In genomic region chr2:5563411-5563810, GRCh38 we compare ENCODE assay signal across 36 cellular contexts.
DNase-seq lines count a peak whose midpoint lies in the region; FAIRE-seq and TF ChIP-seq lines count a peak whose summit lies in the region.
"Had no signal": no experiment of that assay in that cellular context is flagged by ENCODE, and none has a peak within 500 bp of the region (broad histone marks: within the 10 kb centered on the region; RNA-seq: fewer than 3 reads in every experiment).

No MANE protein-coding gene starts in this region.

- H2BK15ac ChIP-seq in H1 (ENCODE audit: low read length): no peak overlapping the region
- no peak overlapping the region for H2BK15ac ChIP-seq in neuronal stem cell (ENCODE audit: low read length)

- H3K56ac ChIP-seq in H1 (replicated peaks; ENCODE audit: insufficient read length, low read depth, low read length): no peak overlapping the region

- H3K9ac ChIP-seq in H1 (replicated peaks in 1 of 4; ENCODE audit: extremely low read depth in 1 of 4, low read depth in 3 of 4, low read length in 3 of 4) (no peak overlapping the region), neuronal stem cell (ENCODE audit: low read depth, low read length, poor library complexity) (no peak overlapping the region)
- H3K9ac ChIP-seq: BLaER1; BLaER1 treated with 17β-estradiol and CSF1 and Interleukin-3, amounts not matched to agents 10 nM and 100 nM had no signal

- peak overlapping the region; percentile 3 for H3K27ac Mint-ChIP-seq in nephron progenitor cell
- H3K27ac Mint-ChIP-seq: B cell; CD14-positive monocyte; CD4-positive, alpha-beta T cell; CD4-positive, CD25-positive, alpha-beta regulatory T cell; CD8-positive, alpha-beta T cell had no signal

- H2BK20ac ChIP-seq in H1 (ENCODE audit: low read length): no peak overlapping the region

- H4K20me1 ChIP-seq in H1 (replicated peaks in 1 of 2; ENCODE audit: control insufficient read depth in 1 of 2, insufficient read depth in 2 of 2, low read length in 2 of 2): no peaks in the 10 kb centered on the region
- no peaks in the 10 kb centered on the region for H4K20me1 ChIP-seq in OCI-LY7 (ENCODE audit: insufficient read depth, low read length)
- H4K20me1 ChIP-seq: BLaER1; BLaER1 treated with 17β-estradiol and CSF1 and Interleukin-3, amounts not matched to agents 10 nM and 100 nM had no signal

- intact Hi-C loops in OCI-LY7 (cut with micrococcal nuclease; ENCODE audit: unreplicated experiment): no loop called here

- no peak overlapping the region for H3K4ac ChIP-seq in H1 (replicated peaks; ENCODE audit: insufficient read length, low read depth, low read length)
- no peak overlapping the region for H3K4ac ChIP-seq in neuronal stem cell (ENCODE audit: low read length)

- BruUV-seq in OCI-LY7 (replicated peaks; lab: Mats Ljungman, UMichigan): no TSS peak

- POLR2A ChIA-PET in H1 (lab: Charles Lee; ENCODE audit: partially characterized antibody): no interaction called here
- POLR2A ChIA-PET in OCI-LY7 (lab: Charles Lee): no interaction called here

- no peak overlapping the region for H3K4me3 ChIP-seq in H7 (ENCODE audit: insufficient read depth, low read depth, low read length)
- H3K4me3 ChIP-seq in H1 (ENCODE audit: extremely low read depth in 1 of 4, insufficient read depth in 2 of 4, low read depth in 3 of 4, low read length in 4 of 4): no peak overlapping the region
- H3K4me3 ChIP-seq in neuronal stem cell (ENCODE audit: low read length in 2 of 2): peak overlapping the region in 1 of 2 donors; percentile 42
- H3K4me3 ChIP-seq in OCI-LY7 (ENCODE audit: low read depth, low read length, poor library complexity, severe bottlenecking): no peak overlapping the region
- H3K4me3 ChIP-seq: A549; BLaER1; BLaER1 treated with 17β-estradiol and CSF1 and Interleukin-3, amounts not matched to agents 10 nM and 100 nM had no signal

- H2AFZ ChIP-seq in H1 (ENCODE audit: low read length) (no peak overlapping the region), neuronal stem cell (ENCODE audit: low read length) (no peak overlapping the region), OCI-LY7 (ENCODE audit: low read length) (no peak overlapping the region)

- CTCF ChIA-PET in H1 (lab: Charles Lee; ENCODE audit: partially characterized antibody): no interaction called here
- CTCF ChIA-PET in OCI-LY7 (lab: Charles Lee; ENCODE audit: unreplicated experiment): no interaction called here

- no peaks in the 10 kb centered on the region for H3K79me2 ChIP-seq in H1 (ENCODE audit: control insufficient read depth in 1 of 2, insufficient read depth in 2 of 2, low read length in 2 of 2)
- H3K79me2 ChIP-seq in OCI-LY7 (ENCODE audit: insufficient read depth, low read depth, low read length): no peaks in the 10 kb centered on the region

- no peak overlapping the region for H2BK120ac ChIP-seq in H1 (replicated peaks; ENCODE audit: low read depth, low read length)
- no peak overlapping the region for H2BK120ac ChIP-seq in neuronal stem cell (ENCODE audit: low read depth, low read length)

- H4K91ac ChIP-seq in H1 (replicated peaks; ENCODE audit: insufficient read length, low read length): no peak overlapping the region
- no peak overlapping the region for H4K91ac ChIP-seq in neuronal stem cell (ENCODE audit: low read depth, low read length, poor library complexity)

- no peaks in the 10 kb centered on the region for H3K27me3 ChIP-seq in H7 (ENCODE audit: control insufficient read depth, insufficient read depth, low read length)
- H3K27me3 ChIP-seq in H1 (replicated peaks in 1 of 4; ENCODE audit: control insufficient read depth in 3 of 4, extremely low read depth in 1 of 4, insufficient read depth in 3 of 4, low read length in 3 of 4): no peaks in the 10 kb centered on the region
- no peaks in the 10 kb centered on the region for H3K27me3 ChIP-seq in neuronal stem cell (ENCODE audit: control insufficient read depth in 3 of 3, insufficient read depth in 3 of 3, low read depth in 1 of 3, low read length in 3 of 3)
- H3K27me3 ChIP-seq: BE2C; BLaER1; BLaER1 treated with 17β-estradiol and CSF1 and Interleukin-3, amounts not matched to agents 10 nM and 100 nM had no signal

- H3K4me2 ChIP-seq in H1 (ENCODE audit: insufficient read depth in 1 of 2, low read depth in 2 of 2, low read length in 2 of 2) (no peak overlapping the region), neuronal stem cell (ENCODE audit: insufficient read depth, low read length, poor library complexity, severe bottlenecking) (no peak overlapping the region), OCI-LY7 (ENCODE audit: low read length) (no peak overlapping the region)
- H3K4me2 ChIP-seq: A549; BLaER1; BLaER1 treated with 17β-estradiol and CSF1 and Interleukin-3, amounts not matched to agents 10 nM and 100 nM had no signal

- H3K36me3 Mint-ChIP-seq in nephron progenitor cell (ENCODE audit: low read depth): peaks cover 8% of the 10 kb centered on the region
- H3K36me3 Mint-ChIP-seq: CD14-positive monocyte; CD4-positive, alpha-beta memory T cell; CD4-positive, CD25-positive, alpha-beta regulatory T cell; CD8-positive, alpha-beta T cell had no signal

- H3K23me2 ChIP-seq in H1 (ENCODE audit: low read depth, low read length): peaks cover 5% of the 10 kb centered on the region; the same call in 1 of the 2 replicates

- H3K23ac ChIP-seq in H1 (ENCODE audit: insufficient read length) (no peak overlapping the region), neuronal stem cell (ENCODE audit: low read depth, low read length, poor library complexity) (no peak overlapping the region)

- TF ChIP-seq RAD21 in H1 (IDR thresholded peaks at IDR 0.05 in 1 of 2, conservative IDR thresholded peaks at IDR 0.05 in 1 of 2; ENCODE audit: low read depth in 2 of 2, low read length in 2 of 2): no peak

- no peaks in the 10 kb centered on the region for H3K9me3 ChIP-seq in H1 (ENCODE audit: insufficient read depth in 2 of 2, low read depth in 1 of 2, low read length in 1 of 2)
- peaks cover 0 to 2% of the 10 kb centered on the region in 2 donors for H3K9me3 ChIP-seq in neuronal stem cell (replicated peaks in 1 of 2; ENCODE audit: control insufficient read depth in 2 of 2, insufficient read depth in 1 of 2, low read depth in 1 of 2, low read length in 2 of 2)
- no peaks in the 10 kb centered on the region for H3K9me3 ChIP-seq in OCI-LY7 (ENCODE audit: low read length)
- H3K9me3 ChIP-seq: BE2C, Caco-2 had no signal

- no peaks in the 10 kb centered on the region for H3K9me2 ChIP-seq in OCI-LY7 (ENCODE audit: insufficient read depth, low read length)

- peaks cover 25% of the 10 kb centered on the region for H3K4me1 Mint-ChIP-seq in nephron progenitor cell
- H3K4me1 Mint-ChIP-seq: B cell; CD14-positive monocyte; CD4-positive, alpha-beta memory T cell; CD4-positive, CD25-positive, alpha-beta regulatory T cell; CD8-positive, alpha-beta memory T cell had no signal

- H3K4me1 ChIP-seq in H1 (replicated peaks in 1 of 4; ENCODE audit: control insufficient read depth in 3 of 4, insufficient read depth in 4 of 4, low read length in 3 of 4) (peaks cover 0 to 4% (median 0%) of the 10 kb centered on the region in 4 experiments; a peak in 1 of 7 replicates), neuronal stem cell (ENCODE audit: control insufficient read depth in 2 of 2, insufficient read depth in 1 of 2, low read depth in 1 of 2, low read length in 2 of 2) (peaks cover 0 to 1% of the 10 kb centered on the region in 2 donors), OCI-LY7 (ENCODE audit: insufficient read depth, low read length, poor library complexity, severe bottlenecking) (no peaks in the 10 kb centered on the region)
- H3K4me1 ChIP-seq: A549; BE2C; BLaER1; BLaER1 treated with 17β-estradiol and CSF1 and Interleukin-3, amounts not matched to agents 10 nM and 100 nM; Caco-2 had no signal

- no peaks in the 10 kb centered on the region for H3K36me3 ChIP-seq in H7 (replicated peaks; ENCODE audit: control insufficient read depth, insufficient read depth, low read length)
- H3K36me3 ChIP-seq in H1 (ENCODE audit: control insufficient read depth in 2 of 4, insufficient read depth in 4 of 4, low read length in 3 of 4): no peaks in the 10 kb centered on the region
- H3K36me3 ChIP-seq in neuronal stem cell (replicated peaks in 1 of 2; ENCODE audit: control insufficient read depth in 2 of 2, insufficient read depth in 2 of 2, low read length in 2 of 2): no peaks in the 10 kb centered on the region
- H3K36me3 ChIP-seq in OCI-LY7 (ENCODE audit: insufficient read depth, low read length): no peaks in the 10 kb centered on the region
- H3K36me3 ChIP-seq: BE2C; BLaER1; BLaER1 treated with 17β-estradiol and CSF1 and Interleukin-3, amounts not matched to agents 10 nM and 100 nM had no signal

- H4K8ac ChIP-seq in H1 (ENCODE audit: extremely low read depth, insufficient read depth, low read length) (no peak overlapping the region), neuronal stem cell (ENCODE audit: low read depth, low read length) (no peak overlapping the region)

- H3K9me3 Mint-ChIP-seq in nephron progenitor cell: peaks cover 18% of the 10 kb centered on the region
- H3K9me3 Mint-ChIP-seq: CD4-positive, alpha-beta T cell had no signal

- H2AK5ac ChIP-seq in H1 (ENCODE audit: low read depth, low read length) (no peak overlapping the region; the same call in 1 of the 2 replicates), neuronal stem cell (ENCODE audit: low read depth, low read length) (no peak overlapping the region)

- no peak overlapping the region for H4K5ac ChIP-seq in H1 (ENCODE audit: insufficient read length, low read depth, low read length)

- no peak for FAIRE-seq in H1 (lab: Jason Lieb, UNC)
- FAIRE-seq: A204.1, A549, D721Med had no signal

- WGBS in H1 (ENCODE audit: extremely low coverage in 1 of 2, insufficient coverage in 1 of 2, insufficient read length in 1 of 2, insufficient replicate concordance in 2 of 2, low coverage in 1 of 2, low lambda C conversion rate in 2 of 2, missing lambda C conversion rate in 1 of 2), 2 experiments: 92% methylated on average over 12 of the region's 12 CpGs; no CpG with 5 or more reads in 1 of the 2 experiments
- WGBS in neuronal stem cell (ENCODE audit: extremely low coverage in 2 of 2, insufficient read length in 2 of 2, insufficient replicate concordance in 1 of 2), 2 donors: no CpG with 5 or more reads among the region's 12 CpGs

- H2BK12ac ChIP-seq in H1 (ENCODE audit: low read depth, low read length) (no peak overlapping the region), neuronal stem cell (ENCODE audit: low read length) (no peak overlapping the region)

- H3K79me1 ChIP-seq in H1 (ENCODE audit: low read depth, low read length) (no peaks in the 10 kb centered on the region; the same call in 1 of the 2 replicates), neuronal stem cell (ENCODE audit: low read depth, low read length) (no peaks in the 10 kb centered on the region)

- H2BK5ac ChIP-seq in H1 (ENCODE audit: low read depth, low read length): 0 out of 2 replicates have a peak overlapping the region, but pooled peaks have one; percentile 60
- H2BK5ac ChIP-seq in neuronal stem cell (ENCODE audit: low read length): no peak overlapping the region

- H3K27ac ChIP-seq in H1 (ENCODE audit: low read depth, low read length): no peak overlapping the region
- no peak overlapping the region for H3K27ac ChIP-seq in neuronal stem cell (replicated peaks; ENCODE audit: low read length)
- H3K27ac ChIP-seq in OCI-LY7 (ENCODE audit: low read depth, low read length, poor library complexity, severe bottlenecking): no peak overlapping the region
- H3K27ac ChIP-seq: 22Rv1; A549; BLaER1; BLaER1 treated with 17β-estradiol and CSF1 and Interleukin-3, amounts not matched to agents 10 nM and 100 nM; C4-2B had no signal

- DNase-seq in H7 (peak; percentile 32), H1 (ENCODE audit: low read depth in 1 of 2, low spot score in 2 of 2) (no peak), nephron progenitor cell (no peak), neuronal stem cell (ENCODE audit: low spot score) (no peak), OCI-LY7 (ENCODE audit: low spot score) (no peak), NCI-H345 (lab: John Stamatoyannopoulos, UW) (no peak), mesenteric fat pad (ENCODE audit: low spot score) (no peak)
- no peak for DNase-seq in activated CD4-positive, CD25-positive, alpha-beta regulatory T cell treated with anti-CD3 and anti-CD28 coated beads, Interleukin-2, amount 50 U/mL, for 72 hours
- DNase-seq: 8988T; ACHN; AML-193; BE2C; C1 segment of cervical spinal cord; Caco-2; Calu3; CD4-positive, alpha-beta memory T cell; CD4-positive, alpha-beta T cell; CD4-positive, CD25-positive, alpha-beta regulatory T cell; CD8-positive, alpha-beta memory T cell; CD8-positive, alpha-beta T cell; COR-L47; DMS 273 treated with DMSO at 0.1 percent for 48 hours; DMS153; DMS79; DMS79 treated with DMSO at 0.1 percent for 48 hours; DND-41; EL had no signal

- no peak overlapping the region for H3K18ac ChIP-seq in H1 (ENCODE audit: extremely low read depth, low read length)
- peak overlapping the region; percentile 35 for H3K18ac ChIP-seq in neuronal stem cell (ENCODE audit: low read length)

- TF ChIP-seq CTCF in H1 (IDR thresholded peaks at IDR 0.05; ENCODE audit: control extremely low read depth in 1 of 3, insufficient read depth in 1 of 3, low read depth in 1 of 3, low read length in 3 of 3) (no peak), nephron progenitor cell (IDR thresholded peaks at IDR 0.05) (no peak), OCI-LY7 (conservative IDR thresholded peaks at IDR 0.05; ENCODE audit: low read length) (no peak)

- TF ChIP-seq POLR2A in H1 (IDR thresholded peaks at IDR 0.05; ENCODE audit: control extremely low read depth in 1 of 2, low read depth in 2 of 2, low read length in 2 of 2): no peak

- no peak for TF ChIP-seq EP300 in H1 (IDR thresholded peaks at IDR 0.05; ENCODE audit: borderline replicate concordance in 1 of 2, low read depth in 2 of 2, low read length in 2 of 2)

- H3K14ac ChIP-seq in H1 (ENCODE audit: insufficient read length): no peak overlapping the region
- no peak overlapping the region for H3K14ac ChIP-seq in neuronal stem cell (ENCODE audit: low read length)

- H3K27me3 Mint-ChIP-seq in nephron progenitor cell (ENCODE audit: low read depth, poor library complexity): peaks cover 8% of the 10 kb centered on the region
- H3K27me3 Mint-ChIP-seq: B cell; CD4-positive, alpha-beta T cell; CD4-positive, CD25-positive, alpha-beta regulatory T cell; CD8-positive, alpha-beta memory T cell had no signal

- no peak overlapping the region for H3K4me3 Mint-ChIP-seq in nephron progenitor cell
- H3K4me3 Mint-ChIP-seq: B cell; CD14-positive monocyte; CD4-positive, alpha-beta memory T cell; CD4-positive, alpha-beta T cell; CD4-positive, CD25-positive, alpha-beta regulatory T cell; CD8-positive, alpha-beta memory T cell; CD8-positive, alpha-beta T cell had no signal
